Comparison of ENCODE assay signal across 18 cellular contexts in the genomic region with DNA sequence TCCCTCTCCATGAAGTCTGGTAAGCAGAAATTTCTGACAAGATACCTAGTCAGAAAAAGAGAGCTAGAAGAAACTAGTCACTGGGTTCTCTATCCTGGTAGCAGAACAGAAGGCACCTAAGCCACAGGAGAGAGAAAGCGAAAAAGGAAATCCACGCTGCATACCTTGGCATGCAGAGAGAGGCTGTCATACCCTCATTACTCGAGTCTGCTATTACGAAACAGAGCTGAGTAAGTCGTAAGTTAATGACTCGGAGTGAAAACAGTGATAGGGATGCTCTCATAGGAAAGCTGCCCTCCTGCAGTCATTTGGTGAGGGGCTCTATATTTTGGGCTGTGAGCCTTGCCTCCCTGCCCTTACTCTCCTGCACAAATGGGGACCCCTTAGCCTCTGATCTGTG. TPM values are rescaled to one million over a fixed set of nuclear protein-coding genes. Genes with fewer than 3 reads are reported as not detected.
A peak's percentile ranks its signal among the peaks of the same experiment; 100 is the strongest.
DNase-seq lines count a peak whose midpoint lies in the region; ATAC-seq, FAIRE-seq and TF ChIP-seq lines count a peak whose summit lies in the region.
"Had no signal": no experiment of that assay in that cellular context is flagged by ENCODE, and none has a peak within 500 bp of the region (broad histone marks: within the 10 kb centered on the region; RNA-seq: fewer than 3 reads in every experiment).

No MANE protein-coding gene starts in this region.

- FAIRE-seq in HTR-8/SVneo (lab: Jason Lieb, UNC): no peak

- intact Hi-C loops in left lung (cut with DNase I) (no loop called here), left ventricle myocardium superior (cut with micrococcal nuclease) (no loop called here)

- TF ChIP-seq CTCF in astrocyte of the spinal cord (IDR thresholded peaks at IDR 0.05; ENCODE audit: low read depth, low read length): no peak
- no peak for TF ChIP-seq CTCF in left lung (IDR thresholded peaks at IDR 0.05)

- H3K4me3 ChIP-seq in astrocyte of the spinal cord (ENCODE audit: low read depth, low read length): no peak overlapping the region
- no peak overlapping the region for H3K4me3 ChIP-seq in left lung

- no peaks in the 10 kb centered on the region for H3K36me3 ChIP-seq in left lung

- no peaks in the 10 kb centered on the region for H3K9me3 ChIP-seq in left lung

- H3K27ac ChIP-seq in left lung: no peak overlapping the region

- no peaks in the 10 kb centered on the region for H3K27me3 ChIP-seq in left lung

- in situ Hi-C loops in astrocyte of the spinal cord (cut with HindIII; ENCODE audit: low sequenced_read_pairs): no loop called here

- H3K4me1 ChIP-seq in left lung: no peaks in the 10 kb centered on the region

- ATAC-seq in left lung (peak; percentile 25), left ventricle myocardium superior (no peak)
- ATAC-seq: activated CD8-positive, alpha-beta T cell treated with anti-CD3 and anti-CD28 coated beads, Interleukin-2, amount 10 ng/mL, durations not matched to agents 7 days and 5 days had no signal

- peak; percentile 28 for DNase-seq in EL
- DNase-seq in HTR-8/SVneo (ENCODE audit: insufficient read length, low spot score): peak; percentile 33
- DNase-seq in astrocyte of the spinal cord (ENCODE audit: low read depth, low spot score): peak; percentile 29
- DNase-seq in left lung: no peak
- no peak for DNase-seq in GM19238 (ENCODE audit: insufficient read length, low spot score)
- DNase-seq in left ventricle myocardium superior: no peak
- DNase-seq in cerebellar cortex (ENCODE audit: low spot score): no peak
- DNase-seq: activated CD8-positive, alpha-beta T cell treated with anti-CD3 and anti-CD28 coated beads, Interleukin-2, amount 10 ng/mL, durations not matched to agents 7 days and 5 days; activated naive CD8-positive, alpha-beta T cell treated with anti-CD3 and anti-CD28 coated beads, Interleukin-2, amount 10 ng/mL, durations not matched to agents 7 days and 5 days; effector CD8-positive, alpha-beta T cell; GOT3; hypothalamus; NCI-H2029 treated with DMSO at 0.1 percent for 48 hours; posterior cingulate gyrus; stimulated activated CD4-positive, alpha-beta T cell treated with anti-CD3 and anti-CD28 coated beads, Interleukin-2, amount 100 ng/mL, for 24 hours; stimulated activated naive CD4-positive, alpha-beta T cell had no signal

RNA-seq across cellular contexts. Expression of gene CLRN1, which starts 16.2 kb away (rescaled TPM):
- total RNA-seq in left lung (not detected), left ventricle myocardium superior (not detected)
- total RNA-seq: activated CD8-positive, alpha-beta T cell treated with anti-CD3 and anti-CD28 coated beads, Interleukin-2, amount 10 ng/mL, durations not matched to agents 7 days and 5 days; activated naive CD8-positive, alpha-beta T cell treated with anti-CD3 and anti-CD28 coated beads, Interleukin-2, amount 10 ng/mL, durations not matched to agents 7 days and 5 days; mesothelial cell of epicardium; T-helper 2 cell treated with Interferon-gamma antibody and Interleukin-4, amounts not matched to agents 100 ng/mL and 5 ng/mL, for 36 hours had no signal

RNA-seq across cellular contexts. Expression of gene MINDY4B, which starts 51.1 kb away (rescaled TPM):
- total RNA-seq in left lung (not detected), left ventricle myocardium superior (not detected)
- total RNA-seq: activated CD8-positive, alpha-beta T cell treated with anti-CD3 and anti-CD28 coated beads, Interleukin-2, amount 10 ng/mL, durations not matched to agents 7 days and 5 days; activated naive CD8-positive, alpha-beta T cell treated with anti-CD3 and anti-CD28 coated beads, Interleukin-2, amount 10 ng/mL, durations not matched to agents 7 days and 5 days; mesothelial cell of epicardium; T-helper 2 cell treated with Interferon-gamma antibody and Interleukin-4, amounts not matched to agents 100 ng/mL and 5 ng/mL, for 36 hours had no signal

Comparison
In these comparisons a context has a peak if more than half of its experiments do, and no peak if none do; other contexts are left out.
1. DNase-seq: peak in EL (single experiment), HTR-8/SVneo (single experiment) and astrocyte of the spinal cord (single experiment); none in left lung (0 of 2), GM19238 (single experiment), left ventricle myocardium superior (single experiment) and cerebellar cortex (single experiment).